ENCODE assay signal across 23 cellular contexts in the genomic region with DNA sequence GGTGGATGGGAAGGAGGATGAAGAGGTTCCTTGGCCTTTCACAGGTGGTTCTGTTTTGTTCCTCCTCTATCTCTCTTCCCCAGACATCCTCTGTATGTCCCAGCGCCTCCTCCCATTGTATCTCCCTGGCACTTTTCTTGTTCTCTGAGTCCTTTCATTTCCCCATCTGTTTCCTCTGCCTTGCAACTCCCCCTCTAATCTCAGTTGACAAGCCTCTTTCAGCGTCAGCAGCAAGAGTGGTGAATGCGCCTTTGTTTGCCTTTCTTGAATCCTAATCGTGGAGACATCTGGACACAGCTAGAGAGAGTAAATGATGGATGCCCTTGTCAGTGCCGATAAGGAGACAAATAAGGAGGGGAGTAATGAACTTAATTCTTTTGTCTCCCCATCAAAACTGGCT.
DNase-seq lines count a peak whose midpoint lies in the region; ATAC-seq, FAIRE-seq and TF ChIP-seq lines count a peak whose summit lies in the region.
"Had no signal": no experiment of that assay in that cellular context is flagged by ENCODE, and none has a peak within 500 bp of the region (broad histone marks: within the 10 kb centered on the region; RNA-seq: fewer than 3 reads in every experiment).

No MANE protein-coding gene starts in this region.

- H3K9ac ChIP-seq in HepG2 (ENCODE audit: insufficient read depth, low read depth, low read length): no peak overlapping the region

- no peak overlapping the region for H2AFZ ChIP-seq in HepG2 (ENCODE audit: low read length)

- H3K36me3 ChIP-seq in right lobe of liver: no peaks in the 10 kb centered on the region
- no peaks in the 10 kb centered on the region for H3K36me3 ChIP-seq in HepG2 (replicated peaks in 1 of 2; ENCODE audit: control insufficient read depth in 1 of 2, insufficient read depth in 2 of 2, low read length in 2 of 2)
- H3K36me3 ChIP-seq in ectodermal cell (ENCODE audit: control insufficient read depth, insufficient read depth, low read length): no peaks in the 10 kb centered on the region
- H3K36me3 ChIP-seq in mesodermal cell (ENCODE audit: control insufficient read depth, insufficient read depth, low read length): no peaks in the 10 kb centered on the region
- H3K36me3 ChIP-seq: adrenal gland, heart right ventricle, SJSA1, transverse colon had no signal

- no peaks in the 10 kb centered on the region for H3K79me2 ChIP-seq in HepG2 (ENCODE audit: insufficient read depth, low read length)

- peak; percentile 48 to 79 (median 66) for ATAC-seq in right lobe of liver
- no peak for ATAC-seq in HepG2
- no peak for ATAC-seq in activated CD4-positive, CD25-positive, alpha-beta regulatory T cell treated with anti-CD3 and anti-CD28 coated beads, Interleukin-2, amount 50 U/mL, for 24 hours
- no peak for ATAC-seq in GM19395 (IDR thresholded peaks at IDR 0.05; ENCODE audit: unreplicated experiment)
- ATAC-seq: activated CD4-positive, alpha-beta T cell treated with anti-CD3 and anti-CD28 coated beads for 36 hours; heart right ventricle; PC-3 had no signal

- no peak for FAIRE-seq in HepG2 (lab: Jason Lieb, UNC)
- FAIRE-seq: keratinocyte had no signal

- TF ChIP-seq CTCF in right lobe of liver (IDR thresholded peaks at IDR 0.05) (no peak), HepG2 (CRISPR knock-in tag; IDR thresholded peaks at IDR 0.05) (no peak), foreskin fibroblast (IDR thresholded peaks at IDR 0.05; ENCODE audit: low read depth, low read length) (no peak)

- POLR2A ChIA-PET in HepG2 (lab: Yijun Ruan, JAX): no interaction called here

- TF ChIP-seq POLR2A in right lobe of liver (IDR thresholded peaks at IDR 0.05) (no peak), HepG2 (IDR thresholded peaks at IDR 0.05; ENCODE audit: insufficient read depth in 1 of 2, low read depth in 2 of 2, low read length in 2 of 2) (no peak)

- no TSS peak for BruUV-seq in HepG2 (replicated peaks; lab: Mats Ljungman, UMichigan)

- H3K9me3 ChIP-seq in right lobe of liver: no peaks in the 10 kb centered on the region
- no peaks in the 10 kb centered on the region for H3K9me3 ChIP-seq in HepG2 (ENCODE audit: low read length)
- H3K9me3 ChIP-seq in ectodermal cell (ENCODE audit: control insufficient read depth, low read length): no peaks in the 10 kb centered on the region
- H3K9me3 ChIP-seq in mesodermal cell (ENCODE audit: control insufficient read depth, low read length): no peaks in the 10 kb centered on the region
- H3K9me3 ChIP-seq: adrenal gland, heart right ventricle, SJSA1, transverse colon had no signal

- no peaks in the 10 kb centered on the region for H3K4me1 ChIP-seq in right lobe of liver
- 0 out of 2 replicates have a peak, but pooled peaks cover 6% of the 10 kb centered on the region for H3K4me1 ChIP-seq in HepG2 (ENCODE audit: insufficient read depth, low read length)
- H3K4me1 ChIP-seq in ectodermal cell (ENCODE audit: control insufficient read depth, insufficient read depth, low read length): no peaks in the 10 kb centered on the region
- H3K4me1 ChIP-seq in mesodermal cell (ENCODE audit: control insufficient read depth, insufficient read depth, low read length, poor library complexity, severe bottlenecking): no peaks in the 10 kb centered on the region
- H3K4me1 ChIP-seq: heart right ventricle, SJSA1, transverse colon had no signal

- H3K4me2 ChIP-seq in HepG2 (ENCODE audit: low read depth, low read length): no peak overlapping the region

- in situ Hi-C loops in HepG2 (cut with HindIII; ENCODE audit: extremely low pct_ligation_motif_present, low pct_unique_long_range_greater_than_20kb): no loop called here

- 17% methylated on average over 5 of the region's 5 CpGs for WGBS in right lobe of liver (ENCODE audit: insufficient coverage, low coverage, low lambda C conversion rate, missing lambda C conversion rate)
- 7% methylated on average over 5 of the region's 5 CpGs for WGBS in HepG2 (ENCODE audit: low lambda C conversion rate)
- WGBS in ectodermal cell, 2 experiments: 44 to 50% methylated on average over 5 of the region's 5 CpGs
- WGBS in mesodermal cell (ENCODE audit: insufficient coverage in 2 of 2), 2 experiments: 57 to 79% methylated on average over 1 to 4 of the region's 5 CpGs

- TF ChIP-seq EP300 in HepG2 (IDR thresholded peaks at IDR 0.05; ENCODE audit: low read depth in 2 of 2, low read length in 2 of 2) (no peak), HepG2 (CRISPR knock-in tag; IDR thresholded peaks at IDR 0.05; ENCODE audit: borderline replicate concordance) (no peak)

- H3K27ac ChIP-seq in right lobe of liver (no peak overlapping the region), HepG2 (ENCODE audit: extremely low read length, insufficient read depth, low read length) (no peak overlapping the region), ectodermal cell (ENCODE audit: insufficient read depth, low read depth, low read length, poor library complexity, severe bottlenecking) (peak overlapping the region; percentile 81), mesodermal cell (ENCODE audit: low read depth, low read length, severe bottlenecking) (peak overlapping the region; percentile 68)
- H3K27ac ChIP-seq: heart right ventricle, SJSA1, transverse colon had no signal

- H3K27me3 ChIP-seq in right lobe of liver (no peaks in the 10 kb centered on the region), HepG2 (ENCODE audit: control insufficient read depth in 1 of 2, insufficient read depth in 2 of 2, low read length in 2 of 2) (peaks cover 1 to 17% of the 10 kb centered on the region in 2 experiments; a peak in 2 of 5 replicates), ectodermal cell (ENCODE audit: control insufficient read depth, insufficient read depth, low read length, poor library complexity, severe bottlenecking) (peaks cover 3% of the 10 kb centered on the region)
- H3K27me3 ChIP-seq: adrenal gland, transverse colon had no signal

- no peak for TF ChIP-seq RAD21 in HepG2 (CRISPR knock-in tag; IDR thresholded peaks at IDR 0.05)

- DNase-seq in right lobe of liver (no peak), HepG2 (ENCODE audit: low spot score) (no peak), foreskin fibroblast (no peak), DMS53 treated with DMSO at 0.1 percent for 48 hours (lab: John Stamatoyannopoulos, UW; ENCODE audit: unreplicated experiment) (no peak)
- DNase-seq: activated CD4-positive, alpha-beta T cell treated with anti-CD3 and anti-CD28 coated beads for 36 hours; activated effector memory CD4-positive, alpha-beta T cell treated with Interleukin-2 at 50 U/mL for 16 hours; CD4-positive, CD25-positive, alpha-beta regulatory T cell; DMS79 treated with DMSO at 0.1 percent for 48 hours; heart right ventricle; IMR-90; mesendoderm; NCI-H2029 treated with DMSO at 0.1 percent for 48 hours; NCI-H526; PC-3; stimulated activated naive CD4-positive, alpha-beta T cell treated with Interleukin-2 at 50 U/mL for 16 hours; transverse colon had no signal

- CTCF ChIA-PET in HepG2 (lab: Yijun Ruan, JAX; ENCODE audit: low intra/inter-chr PET ratio, low total read pairs): no interaction called here

- H3K4me3 ChIP-seq in right lobe of liver (no peak overlapping the region), HepG2 (replicated peaks in 1 of 3; ENCODE audit: insufficient read depth in 1 of 3, low read depth in 2 of 3, low read length in 3 of 3) (no peak overlapping the region), ectodermal cell (ENCODE audit: insufficient read depth, low read depth, low read length) (no peak overlapping the region), mesodermal cell (ENCODE audit: extremely low read depth, insufficient read depth, low read length, poor library complexity, severe bottlenecking) (no peak overlapping the region), foreskin fibroblast (ENCODE audit: low read depth in 1 of 2, low read length in 2 of 2) (no peak overlapping the region)
- H3K4me3 ChIP-seq: adrenal gland, heart right ventricle, SJSA1, transverse colon had no signal

- intact Hi-C loops in right lobe of liver (cut with DNase I): no loop called here
- intact Hi-C loops in HepG2 (cut with micrococcal nuclease; ENCODE audit: unreplicated experiment): no loop called here

- H4K20me1 ChIP-seq in HepG2 (ENCODE audit: insufficient read depth, low read length): no peaks in the 10 kb centered on the region

TF ChIP-seq in HepG2, 621 proteins besides CTCF, POLR2A, EP300 and RAD21 (continues in another document):
- TF ChIP-seq ZNF660 (CRISPR knock-in tag; IDR thresholded peaks at IDR 0.05; ENCODE audit: borderline replicate concordance, low read depth): no peak
- TF ChIP-seq, protein P1, sequence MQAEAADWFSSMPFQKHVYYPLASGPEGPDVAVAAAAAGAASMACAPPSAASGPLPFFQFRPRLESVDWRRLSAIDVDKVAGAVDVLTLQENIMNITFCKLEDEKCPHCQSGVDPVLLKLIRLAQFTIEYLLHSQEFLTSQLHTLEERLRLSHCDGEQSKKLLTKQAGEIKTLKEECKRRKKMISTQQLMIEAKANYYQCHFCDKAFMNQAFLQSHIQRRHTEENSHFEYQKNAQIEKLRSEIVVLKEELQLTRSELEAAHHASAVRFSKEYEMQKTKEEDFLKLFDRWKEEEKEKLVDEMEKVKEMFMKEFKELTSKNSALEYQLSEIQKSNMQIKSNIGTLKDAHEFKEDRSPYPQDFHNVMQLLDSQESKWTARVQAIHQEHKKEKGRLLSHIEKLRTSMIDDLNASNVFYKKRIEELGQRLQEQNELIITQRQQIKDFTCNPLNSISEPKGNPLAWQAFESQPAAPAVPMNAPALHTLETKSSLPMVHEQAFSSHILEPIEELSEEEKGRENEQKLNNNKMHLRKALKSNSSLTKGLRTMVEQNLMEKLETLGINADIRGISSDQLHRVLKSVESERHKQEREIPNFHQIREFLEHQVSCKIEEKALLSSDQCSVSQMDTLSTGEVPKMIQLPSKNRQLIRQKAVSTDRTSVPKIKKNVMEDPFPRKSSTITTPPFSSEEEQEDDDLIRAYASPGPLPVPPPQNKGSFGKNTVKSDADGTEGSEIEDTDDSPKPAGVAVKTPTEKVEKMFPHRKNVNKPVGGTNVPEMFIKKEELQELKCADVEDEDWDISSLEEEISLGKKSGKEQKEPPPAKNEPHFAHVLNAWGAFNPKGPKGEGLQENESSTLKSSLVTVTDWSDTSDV (CRISPR knock-in tag; IDR thresholded peaks at IDR 0.05): no peak

Comparison
In these comparisons a context has a peak if more than half of its experiments do, and no peak if none do; other contexts are left out.
1. ATAC-seq: peak in right lobe of liver (4 of 4); none in HepG2 (single experiment), activated CD4-positive, CD25-positive, alpha-beta regulatory T cell treated with anti-CD3 and anti-CD28 coated beads, Interleukin-2, amount 50 U/mL, for 24 hours (0 of 2) and GM19395 (single experiment).
2. H3K27ac ChIP-seq: peak in ectodermal cell (single experiment) and mesodermal cell (single experiment); none in right lobe of liver (0 of 3) and HepG2 (single experiment).